Comparison of ENCODE assay signal across 17 cellular contexts in genomic region chr1:60949826-60950197, GRCh38.
DNase-seq lines count a peak whose midpoint lies in the region; ATAC-seq, FAIRE-seq and TF ChIP-seq lines count a peak whose summit lies in the region.
"Had no signal": no experiment of that assay in that cellular context is flagged by ENCODE, and none has a peak within 500 bp of the region (broad histone marks: within the 10 kb centered on the region; RNA-seq: fewer than 3 reads in every experiment).

No MANE protein-coding gene starts in this region.

- H3K4me3 ChIP-seq in mammary epithelial cell (replicated peaks in 1 of 3; ENCODE audit: insufficient read depth in 1 of 3, low read depth in 2 of 3, low read length in 3 of 3) (no peak overlapping the region), breast epithelium (no peak overlapping the region), small intestine (ENCODE audit: low read depth in 1 of 2, low read length in 2 of 2) (no peak overlapping the region)

- WGBS in mammary epithelial cell (ENCODE audit: low coverage, missing lambda C conversion rate): 95% methylated on average over 3 of the region's 3 CpGs
- 93 to 95% (median 94%) methylated on average over 3 of the region's 3 CpGs for WGBS in small intestine, 3 donors

- H3K4me1 ChIP-seq in mammary epithelial cell (ENCODE audit: insufficient read depth, low read length): no peaks in the 10 kb centered on the region
- no peaks in the 10 kb centered on the region for H3K4me1 ChIP-seq in breast epithelium
- H3K4me1 ChIP-seq in small intestine (ENCODE audit: control insufficient read depth in 2 of 2, insufficient read depth in 1 of 2, low read depth in 1 of 2, low read length in 1 of 2): no peaks in the 10 kb centered on the region

- H3K4me3 Mint-ChIP-seq in nephron: peak overlapping the region in 1 of 3 experiments; percentile 38
- H3K4me3 Mint-ChIP-seq: CD14-positive monocyte; CD8-positive, alpha-beta T cell had no signal

- DNase-seq in mammary epithelial cell (no peak), breast epithelium (ENCODE audit: low spot score in 2 of 2) (no peak), UCSD-AML1 (lab: John Stamatoyannopoulos, UW; ENCODE audit: unreplicated experiment) (peak; percentile 52), pons (ENCODE audit: low spot score) (no peak), DMS 273 (lab: John Stamatoyannopoulos, UW; ENCODE audit: unreplicated experiment) (no peak), small intestine (no peak)
- DNase-seq: ACHN; CD8-positive, alpha-beta T cell; COR-L47 had no signal

- no peaks in the 10 kb centered on the region for H4K20me1 ChIP-seq in mammary epithelial cell (ENCODE audit: insufficient read depth, low read length)

- no peaks in the 10 kb centered on the region for H3K36me3 ChIP-seq in mammary epithelial cell (ENCODE audit: insufficient read depth, low read length)
- H3K36me3 ChIP-seq in breast epithelium: no peaks in the 10 kb centered on the region
- H3K36me3 ChIP-seq in small intestine (ENCODE audit: control insufficient read depth in 2 of 2, insufficient read depth in 2 of 2, low read length in 2 of 2): no peaks in the 10 kb centered on the region

- peaks cover 4% of the 10 kb centered on the region for H3K36me3 Mint-ChIP-seq in nephron (ENCODE audit: low read depth)
- H3K36me3 Mint-ChIP-seq: CD14-positive monocyte; CD8-positive, alpha-beta T cell had no signal

- H3K9me3 ChIP-seq in mammary epithelial cell (replicated peaks; ENCODE audit: insufficient read depth, low read length): no peaks in the 10 kb centered on the region
- H3K9me3 ChIP-seq in breast epithelium: no peaks in the 10 kb centered on the region
- H3K9me3 ChIP-seq in small intestine (ENCODE audit: control insufficient read depth, low read depth): no peaks in the 10 kb centered on the region

- TF ChIP-seq CTCF in mammary epithelial cell (conservative IDR thresholded peaks at IDR 0.05 in 1 of 2, IDR thresholded peaks at IDR 0.05 in 1 of 2; ENCODE audit: extremely low read depth in 1 of 2, insufficient read depth in 1 of 2, low read depth in 1 of 2, low read length in 2 of 2) (no peak), breast epithelium (IDR thresholded peaks at IDR 0.05) (no peak), nephron (IDR thresholded peaks at IDR 0.05; ENCODE audit: unreplicated experiment in 3 of 3) (no peak)

- peak overlapping the region in 2 of 3 experiments; percentile 59 to 67 for H3K27ac Mint-ChIP-seq in nephron
- H3K27ac Mint-ChIP-seq: CD14-positive monocyte; CD8-positive, alpha-beta T cell had no signal

- H2AFZ ChIP-seq in mammary epithelial cell (ENCODE audit: low read depth, low read length): peak overlapping the region; percentile 39

- intact Hi-C loops in mammary epithelial cell (cut with micrococcal nuclease) (no loop called here), breast epithelium (cut with DNase I; ENCODE audit: low total_unique reads) (loop anchor here (5.0 kb wide), 1 partner anchor 263 kb away; no protein-coding TSS in a partner anchor)

- peaks cover 4% of the 10 kb centered on the region for H3K9me3 Mint-ChIP-seq in nephron

- H3K79me2 ChIP-seq in mammary epithelial cell (ENCODE audit: insufficient read depth, low read length): no peaks in the 10 kb centered on the region

- H3K27me3 ChIP-seq in mammary epithelial cell (ENCODE audit: insufficient read depth, low read length) (no peaks in the 10 kb centered on the region), breast epithelium (no peaks in the 10 kb centered on the region), small intestine (ENCODE audit: control insufficient read depth in 2 of 2, insufficient read depth in 2 of 2, low read length in 2 of 2) (peaks cover 0 to 2% of the 10 kb centered on the region in 2 donors)

- FAIRE-seq in small intestine (lab: Jason Lieb, UNC): no peak
- FAIRE-seq: D721Med, GM12892, GM19239, H54 had no signal

- CTCF ChIA-PET in mammary epithelial cell (lab: Charles Lee; ENCODE audit: low non-redundant PET): no interaction called here

- no TSS peak for BruUV-seq in mammary epithelial cell (replicated peaks; lab: Mats Ljungman, UMichigan)

- H3K4me1 Mint-ChIP-seq in nephron: peaks cover 63% of the 10 kb centered on the region

- no peaks in the 10 kb centered on the region for H3K27me3 Mint-ChIP-seq in nephron (ENCODE audit: low read depth)

- H3K9ac ChIP-seq in mammary epithelial cell (ENCODE audit: insufficient read depth, low read length): no peak overlapping the region

- no peak for ATAC-seq in GM18870 (IDR thresholded peaks at IDR 0.05; ENCODE audit: unreplicated experiment)
- ATAC-seq: CD8-positive, alpha-beta T cell; HCT116 had no signal

- dilution Hi-C loops in mammary epithelial cell (cut with HindIII; ENCODE audit: low sequenced_read_pairs): no loop called here

- in situ Hi-C loops in mammary epithelial cell (cut with MboI; ENCODE audit: low sequenced_read_pairs in 2 of 2): no loop called here

- no peak overlapping the region for H3K4me2 ChIP-seq in mammary epithelial cell (ENCODE audit: insufficient read depth, low read depth, low read length)

- H3K27ac ChIP-seq in mammary epithelial cell (ENCODE audit: insufficient read depth, low read depth, low read length): no peak overlapping the region
- H3K27ac ChIP-seq in breast epithelium: no peak overlapping the region
- H3K27ac ChIP-seq in small intestine (ENCODE audit: low read depth in 1 of 2, low read length in 1 of 2): no peak overlapping the region

- no peak for TF ChIP-seq POLR2A in breast epithelium (IDR thresholded peaks at IDR 0.05)
